1 cellular context compared by ENCODE assay signal in the genomic region with DNA sequence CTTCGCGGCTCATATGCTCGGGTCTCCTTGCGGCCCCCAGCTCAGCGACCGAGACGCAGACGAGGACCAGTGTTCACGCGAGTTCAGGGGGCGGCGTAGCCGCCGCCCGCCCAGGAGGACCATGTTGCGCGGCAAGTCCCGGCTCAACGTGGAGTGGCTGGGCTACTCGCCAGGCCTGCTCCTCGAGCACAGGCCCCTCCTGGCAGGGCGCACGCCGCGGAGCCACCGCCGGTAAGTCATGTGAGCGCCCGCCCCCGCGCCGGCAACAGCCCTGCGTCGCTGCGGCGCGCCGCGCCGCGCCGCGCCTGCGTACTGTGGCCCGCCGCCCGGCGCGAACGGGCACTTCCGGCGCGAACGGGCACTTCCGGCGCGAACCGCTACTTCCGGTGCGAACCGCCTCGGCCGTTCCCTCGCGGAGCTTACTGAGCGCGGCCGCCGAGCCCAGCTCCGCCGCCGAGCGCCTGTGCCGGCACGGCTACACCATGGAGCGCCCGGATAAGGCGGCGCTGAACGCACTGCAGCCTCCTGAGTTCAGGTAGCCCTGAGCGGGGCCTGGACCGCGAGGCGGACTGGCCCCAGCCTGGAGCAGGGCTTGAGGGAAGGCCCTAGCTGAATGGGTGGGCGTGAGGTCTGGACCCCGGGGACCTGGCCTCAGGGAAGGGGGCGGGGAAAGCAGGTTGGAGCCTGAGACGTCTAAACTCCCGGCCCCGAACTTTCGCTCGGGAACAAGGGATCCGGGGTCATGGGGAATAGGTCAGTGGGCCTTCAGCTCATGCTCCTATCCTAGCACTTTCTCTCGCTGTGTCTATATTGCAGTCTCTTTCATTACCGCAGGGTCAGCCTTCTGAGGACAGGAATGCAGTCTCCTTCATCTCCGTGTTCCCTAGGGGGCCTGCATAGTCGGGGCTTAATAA.
TF ChIP-seq lines count a peak whose summit lies in the region.

VMA21 (plus strand) TSS at position 380 of the 914 bp plus-strand sequence; CDS start at position 483, 103 bp downstream.

TF ChIP-seq in GM12878, 131 proteins besides CTCF, POLR2A, EP300 and RAD21 (continued from another document and continues in another):
- TF ChIP-seq, protein P1, sequence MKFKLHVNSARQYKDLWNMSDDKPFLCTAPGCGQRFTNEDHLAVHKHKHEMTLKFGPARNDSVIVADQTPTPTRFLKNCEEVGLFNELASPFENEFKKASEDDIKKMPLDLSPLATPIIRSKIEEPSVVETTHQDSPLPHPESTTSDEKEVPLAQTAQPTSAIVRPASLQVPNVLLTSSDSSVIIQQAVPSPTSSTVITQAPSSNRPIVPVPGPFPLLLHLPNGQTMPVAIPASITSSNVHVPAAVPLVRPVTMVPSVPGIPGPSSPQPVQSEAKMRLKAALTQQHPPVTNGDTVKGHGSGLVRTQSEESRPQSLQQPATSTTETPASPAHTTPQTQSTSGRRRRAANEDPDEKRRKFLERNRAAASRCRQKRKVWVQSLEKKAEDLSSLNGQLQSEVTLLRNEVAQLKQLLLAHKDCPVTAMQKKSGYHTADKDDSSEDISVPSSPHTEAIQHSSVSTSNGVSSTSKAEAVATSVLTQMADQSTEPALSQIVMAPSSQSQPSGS (IDR thresholded peaks at IDR 0.05; ENCODE audit: low read length) = no peak
- TF ChIP-seq SMC3 (IDR thresholded peaks at IDR 0.05; ENCODE audit: borderline replicate concordance, low read length) (no peak), BHLHE40 (IDR thresholded peaks at IDR 0.05; ENCODE audit: borderline replicate concordance in 1 of 2, low read depth in 2 of 2, low read length in 1 of 2) (peak; percentile 86 to 97), MLLT1 (IDR thresholded peaks at IDR 0.05) (0 out of 2 replicates have a peak, but pooled peaks have one; percentile 4), E4F1 (IDR thresholded peaks at IDR 0.05; ENCODE audit: borderline replicate concordance, partially characterized antibody) (no peak), CHD1 (IDR thresholded peaks at IDR 0.05; ENCODE audit: low read depth, low read length) (no peak), CBX3 (IDR thresholded peaks at IDR 0.05; ENCODE audit: borderline replicate concordance, low read depth) (no peak), YBX1 (IDR thresholded peaks at IDR 0.05) (no peak), SIN3A (IDR thresholded peaks at IDR 0.05; ENCODE audit: low read depth, low read length) (0 out of 2 replicates have a peak, but pooled peaks have one; percentile 56), GATAD2B (conservative IDR thresholded peaks at IDR 0.05; ENCODE audit: low read depth) (0 out of 2 replicates have a peak, but pooled peaks have one; percentile 50), HDGF (IDR thresholded peaks at IDR 0.05) (no peak), EZH2 (IDR thresholded peaks at IDR 0.05; ENCODE audit: borderline replicate concordance, control insufficient read depth, low read depth, low read length) (no peak), FOXK2 (IDR thresholded peaks at IDR 0.05) (no peak), CHD4 (IDR thresholded peaks at IDR 0.05) (no peak), GABPA (IDR thresholded peaks at IDR 0.05; ENCODE audit: low read depth) (peak; percentile 79), FOXM1 (IDR thresholded peaks at IDR 0.05; ENCODE audit: low read depth, low read length) (no peak), STAT3 (IDR thresholded peaks at IDR 0.05; ENCODE audit: low read depth, low read length) (no peak), HDAC2 (IDR thresholded peaks at IDR 0.05) (no peak), TCF12 (IDR thresholded peaks at IDR 0.05; ENCODE audit: low read depth, low read length) (no peak), NFIC (IDR thresholded peaks at IDR 0.05; ENCODE audit: low read depth, low read length) (no peak), IKZF1 (conservative IDR thresholded peaks at IDR 0.05) (peak; percentile 79), NR2C2 (IDR thresholded peaks at IDR 0.05; ENCODE audit: borderline replicate concordance, control insufficient read depth, insufficient read length, low read depth) (no peak), BCL3 (IDR thresholded peaks at IDR 0.05; ENCODE audit: borderline replicate concordance, insufficient read depth, low read depth, low read length, poor library complexity, severe bottlenecking) (no peak), FOS (IDR thresholded peaks at IDR 0.05; ENCODE audit: borderline replicate concordance, extremely low read depth, insufficient read length) (no peak), MEF2A (IDR thresholded peaks at IDR 0.05; ENCODE audit: insufficient read depth, low read depth, low read length) (no peak), ZNF384 (IDR thresholded peaks at IDR 0.05; ENCODE audit: borderline replicate concordance, low read depth, low read length) (no peak), CHD2 (IDR thresholded peaks at IDR 0.05; ENCODE audit: borderline replicate concordance, low read depth, low read length) (no peak), TAF1 (IDR thresholded peaks at IDR 0.05; ENCODE audit: borderline replicate concordance, low read depth, low read length) (peak; percentile 57; the same call in 1 of the 2 replicates), ZZZ3 (IDR thresholded peaks at IDR 0.05; ENCODE audit: control insufficient read depth, insufficient read length, low read depth) (no peak), ZBTB11 (CRISPR knock-in tag; IDR thresholded peaks at IDR 0.05) (no peak), ZBED1 (IDR thresholded peaks at IDR 0.05; ENCODE audit: borderline replicate concordance) (no peak), DPF2 (IDR thresholded peaks at IDR 0.05) (no peak), USF1 (IDR thresholded peaks at IDR 0.05; ENCODE audit: borderline replicate concordance, extremely low read length, insufficient read depth, low read depth, low read length) (peak; percentile 61), CREB1 (IDR thresholded peaks at IDR 0.05; ENCODE audit: low read depth) (peak; percentile 43; the same call in 1 of the 2 replicates), NRF1 (conservative IDR thresholded peaks at IDR 0.05; ENCODE audit: low read depth, low read length) (peak; percentile 52), ZNF217 (IDR thresholded peaks at IDR 0.05) (no peak), RFX5 (IDR thresholded peaks at IDR 0.05; ENCODE audit: low read depth, low read length) (no peak), SRF (IDR thresholded peaks at IDR 0.05; ENCODE audit: low read depth in 2 of 2, low read length in 2 of 2) (no peak), IRF4 (IDR thresholded peaks at IDR 0.05; ENCODE audit: low read depth, low read length) (no peak)
- TF ChIP-seq, protein P2, sequence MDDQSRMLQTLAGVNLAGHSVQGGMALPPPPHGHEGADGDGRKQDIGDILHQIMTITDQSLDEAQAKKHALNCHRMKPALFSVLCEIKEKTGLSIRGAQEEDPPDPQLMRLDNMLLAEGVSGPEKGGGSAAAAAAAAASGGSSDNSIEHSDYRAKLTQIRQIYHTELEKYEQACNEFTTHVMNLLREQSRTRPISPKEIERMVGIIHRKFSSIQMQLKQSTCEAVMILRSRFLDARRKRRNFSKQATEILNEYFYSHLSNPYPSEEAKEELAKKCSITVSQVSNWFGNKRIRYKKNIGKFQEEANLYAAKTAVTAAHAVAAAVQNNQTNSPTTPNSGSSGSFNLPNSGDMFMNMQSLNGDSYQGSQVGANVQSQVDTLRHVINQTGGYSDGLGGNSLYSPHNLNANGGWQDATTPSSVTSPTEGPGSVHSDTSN (IDR thresholded peaks at IDR 0.05; ENCODE audit: insufficient replicate concordance, low read depth, low read length) = no peak
- TF ChIP-seq, protein P3, sequence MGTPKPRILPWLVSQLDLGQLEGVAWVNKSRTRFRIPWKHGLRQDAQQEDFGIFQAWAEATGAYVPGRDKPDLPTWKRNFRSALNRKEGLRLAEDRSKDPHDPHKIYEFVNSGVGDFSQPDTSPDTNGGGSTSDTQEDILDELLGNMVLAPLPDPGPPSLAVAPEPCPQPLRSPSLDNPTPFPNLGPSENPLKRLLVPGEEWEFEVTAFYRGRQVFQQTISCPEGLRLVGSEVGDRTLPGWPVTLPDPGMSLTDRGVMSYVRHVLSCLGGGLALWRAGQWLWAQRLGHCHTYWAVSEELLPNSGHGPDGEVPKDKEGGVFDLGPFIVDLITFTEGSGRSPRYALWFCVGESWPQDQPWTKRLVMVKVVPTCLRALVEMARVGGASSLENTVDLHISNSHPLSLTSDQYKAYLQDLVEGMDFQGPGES (IDR thresholded peaks at IDR 0.05) = no peak
- TF ChIP-seq, protein P4, sequence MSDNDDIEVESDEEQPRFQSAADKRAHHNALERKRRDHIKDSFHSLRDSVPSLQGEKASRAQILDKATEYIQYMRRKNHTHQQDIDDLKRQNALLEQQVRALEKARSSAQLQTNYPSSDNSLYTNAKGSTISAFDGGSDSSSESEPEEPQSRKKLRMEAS (IDR thresholded peaks at IDR 0.05; ENCODE audit: low read depth, low read length) = peak; percentile 79
